ENCODE assay signal across 24 cellular contexts in the genomic region with DNA sequence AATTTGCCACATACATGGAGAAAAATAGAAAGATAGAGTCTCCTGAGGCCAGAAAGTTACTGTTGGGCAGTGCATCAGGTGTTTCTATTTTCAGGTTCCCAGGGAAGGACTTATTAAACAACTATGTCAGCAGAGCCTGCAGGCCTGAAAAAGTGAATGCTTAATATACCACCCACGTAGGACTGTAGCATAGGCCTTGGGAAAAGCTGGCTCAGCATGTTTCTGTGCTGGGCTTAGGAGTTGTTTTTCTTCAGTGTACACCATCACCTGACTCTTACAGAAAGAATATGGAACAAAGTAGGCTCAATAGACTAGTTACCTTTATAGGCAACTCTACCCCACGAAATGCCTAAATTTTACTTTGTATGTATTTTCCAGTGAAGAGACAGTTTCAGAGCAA.
"Had no signal": no experiment of that assay in that cellular context is flagged by ENCODE, and none has a peak within 500 bp of the region (broad histone marks: within the 10 kb centered on the region; RNA-seq: fewer than 3 reads in every experiment).

No MANE protein-coding gene starts in this region.

- H3K4me1 ChIP-seq: adrenal gland, ascending aorta, left ventricle myocardium inferior, sigmoid colon, spleen, tibial nerve had no signal

- H3K27ac ChIP-seq: adrenal gland, ascending aorta, brain microvascular endothelial cell, left ventricle myocardium inferior, neutrophil, ovary, sigmoid colon, spleen, tibial nerve had no signal

- H3K4me3 ChIP-seq: adrenal gland, ascending aorta, left ventricle myocardium inferior, lung, ovary, sigmoid colon, spleen, tibial nerve had no signal

- H3K36me3 ChIP-seq: adrenal gland, ascending aorta, brain microvascular endothelial cell, left ventricle myocardium inferior, neutrophil, ovary, sigmoid colon, spleen, tibial nerve had no signal

- H3K27me3 ChIP-seq: ascending aorta, brain microvascular endothelial cell, neutrophil, ovary, sigmoid colon, spleen had no signal

- H3K9me3 ChIP-seq: adrenal gland, ascending aorta, left ventricle myocardium inferior, neutrophil, ovary, sigmoid colon, spleen, tibial nerve had no signal

- ATAC-seq: activated CD8-positive, alpha-beta T cell treated with anti-CD3 and anti-CD28 coated beads for 36 hours; activated naive CD4-positive, alpha-beta T cell treated with anti-CD3 and anti-CD28 coated beads, Interleukin-2, amount 50 U/mL, for 72 hours; activated T-cell treated with anti-CD3 and anti-CD28 coated beads, Interleukin-2, amount 50 U/mL, for 4 hours; esophagus mucosa; WTC11 had no signal

- DNase-seq: activated CD4-positive, alpha-beta T cell treated with anti-CD3 and anti-CD28 coated beads, Interleukin-2, amount 50 U/mL, for 1 hour; activated CD8-positive, alpha-beta T cell treated with anti-CD3 and anti-CD28 coated beads for 36 hours; activated naive CD4-positive, alpha-beta T cell; activated T-cell treated with anti-CD3 and anti-CD28 coated beads, Interleukin-2, amount 50 U/mL, for 4 hours; adrenal gland; brain microvascular endothelial cell; head of caudate nucleus; hypothalamus; left ventricle myocardium inferior; naive B cell; nephron progenitor cell; ovary; retina; sigmoid colon; spleen; stimulated activated naive CD4-positive, alpha-beta T cell; T-helper 2 cell had no signal
